28 cellular contexts compared by ENCODE assay signal in genomic region chr2:70565039-70565731, GRCh38. TPM values are rescaled to one million over a fixed set of nuclear protein-coding genes. Genes with fewer than 3 reads are reported as not detected.
DNase-seq lines count a peak whose midpoint lies in the region; ATAC-seq, FAIRE-seq and TF ChIP-seq lines count a peak whose summit lies in the region.
"Had no signal": no experiment of that assay in that cellular context is flagged by ENCODE, and none has a peak within 500 bp of the region (broad histone marks: within the 10 kb centered on the region; RNA-seq: fewer than 3 reads in every experiment).

No MANE protein-coding gene starts in this region.

- H3K27me3 Mint-ChIP-seq in neural progenitor cell (ENCODE audit: insufficient read depth, low read depth), result peaks cover 6% of the 10 kb centered on the region

- FAIRE-seq in HepG2 (lab: Jason Lieb, UNC) (peak; percentile 94), frontal cortex (lab: Jason Lieb, UNC) (peak; percentile 44)

- H3K27ac Mint-ChIP-seq in neural progenitor cell, result peak overlapping the region; percentile 1
- H3K27ac Mint-ChIP-seq: activated CD8-positive, alpha-beta T cell treated with anti-CD3 and anti-CD28 coated beads, Interleukin-2, amount 10 ng/mL, durations not matched to agents 7 days and 5 days; activated naive CD8-positive, alpha-beta T cell treated with anti-CD3 and anti-CD28 coated beads for 36 hours; CD8-positive, alpha-beta memory T cell; effector memory CD8-positive, alpha-beta T cell; memory B cell had no signal

- H3K36me3 Mint-ChIP-seq in neural progenitor cell, result no peaks in the 10 kb centered on the region
- H3K36me3 Mint-ChIP-seq: activated naive CD8-positive, alpha-beta T cell treated with anti-CD3 and anti-CD28 coated beads for 36 hours; memory B cell had no signal

- H4K20me1 ChIP-seq in HepG2 (ENCODE audit: insufficient read depth, low read length), result no peaks in the 10 kb centered on the region
- no peaks in the 10 kb centered on the region for H4K20me1 ChIP-seq in neural progenitor cell (ENCODE audit: low read depth)

- H3K4me1 Mint-ChIP-seq in neural progenitor cell, result peaks cover 12% of the 10 kb centered on the region
- H3K4me1 Mint-ChIP-seq: CD8-positive, alpha-beta memory T cell; memory B cell had no signal

- H3K4me3 ChIP-seq in HepG2 (replicated peaks in 1 of 3; ENCODE audit: insufficient read depth in 1 of 3, low read depth in 2 of 3, low read length in 3 of 3) (peak overlapping the region in 2 of 3 experiments; percentile 2 to 6; a peak in 1 of 6 replicates), right lobe of liver (no peak overlapping the region), neural progenitor cell (peak overlapping the region; percentile 3)
- H3K4me3 ChIP-seq: esophagus squamous epithelium, sigmoid colon, upper lobe of right lung had no signal

- H3K9me3 ChIP-seq in HepG2 (ENCODE audit: low read length) (no peaks in the 10 kb centered on the region), right lobe of liver (no peaks in the 10 kb centered on the region), neural progenitor cell (ENCODE audit: low read depth) (no peaks in the 10 kb centered on the region)
- H3K9me3 ChIP-seq: esophagus squamous epithelium, sigmoid colon, upper lobe of right lung had no signal

- H3K9ac ChIP-seq in HepG2 (ENCODE audit: insufficient read depth, low read depth, low read length), result peak overlapping the region; percentile 60
- H3K9ac ChIP-seq in neural progenitor cell, result no peak overlapping the region

- in situ Hi-C loops in HepG2 (cut with HindIII; ENCODE audit: extremely low pct_ligation_motif_present, low pct_unique_long_range_greater_than_20kb), result no loop called here

- POLR2A ChIA-PET in HepG2 (lab: Yijun Ruan, JAX), result interaction anchor here (1.4 to 2.2 kb wide), 3 partner anchors 8 to 61 kb away, joined by 3 to 13 read pairs (median 10); partner anchors contain the start of gene TGFA

- no peaks in the 10 kb centered on the region for H3K9me3 Mint-ChIP-seq in neural progenitor cell
- H3K9me3 Mint-ChIP-seq: activated naive CD8-positive, alpha-beta T cell treated with anti-CD3 and anti-CD28 coated beads for 36 hours; effector memory CD8-positive, alpha-beta T cell; memory B cell had no signal

- DNase-seq in HepG2 (ENCODE audit: low spot score) (peak; percentile 98), right lobe of liver (no peak), frontal cortex (ENCODE audit: low spot score in 2 of 2) (peak; percentile 30 to 42), neural progenitor cell (ENCODE audit: low spot score) (peak; percentile 65), cortex of kidney (lab: John Stamatoyannopoulos, UW) (no peak)
- DNase-seq in stimulated activated CD4-positive, alpha-beta T cell treated with anti-CD3 and anti-CD28 coated beads, Interleukin-4, amount 100 ng/mL, for 1 hour, result no peak
- DNase-seq: 8988T; activated CD8-positive, alpha-beta T cell treated with anti-CD3 and anti-CD28 coated beads, Interleukin-2, amount 10 ng/mL, durations not matched to agents 7 days and 5 days; activated effector memory CD4-positive, alpha-beta T cell treated with Interleukin-2 at 50 U/mL for 16 hours; activated naive CD8-positive, alpha-beta T cell treated with anti-CD3 and anti-CD28 coated beads for 36 hours; activated T-cell treated with anti-CD3 and anti-CD28 coated beads for 4 hours; AML-193; CD8-positive, alpha-beta memory T cell; DMS79; effector memory CD8-positive, alpha-beta T cell; esophagus squamous epithelium; Kasumi-1; MV-4-11; NCI-H146; NCI-H510A treated with DMSO at 0.1 percent for 48 hours; SIG-M5; sigmoid colon; stimulated activated CD4-positive, alpha-beta T cell treated with anti-CD3 and anti-CD28 coated beads, Interleukin-15, amount 100 ng/mL, for 24 hours; upper lobe of right lung had no signal

- TF ChIP-seq RAD21 in HepG2 (CRISPR knock-in tag; IDR thresholded peaks at IDR 0.05), result peak; percentile 20; the same call in 1 of the 2 replicates

- TF ChIP-seq EP300 in HepG2 (IDR thresholded peaks at IDR 0.05; ENCODE audit: low read depth in 2 of 2, low read length in 2 of 2) (peak; percentile 60 to 81; a peak in 3 of 4 replicates), HepG2 (CRISPR knock-in tag; IDR thresholded peaks at IDR 0.05; ENCODE audit: borderline replicate concordance) (peak; percentile 69; the same call in 1 of the 2 replicates)

- BruUV-seq in HepG2 (replicated peaks; lab: Mats Ljungman, UMichigan), result TSS peak; percentile 72

- no peak overlapping the region for H3K4me3 Mint-ChIP-seq in neural progenitor cell
- H3K4me3 Mint-ChIP-seq: activated CD8-positive, alpha-beta T cell treated with anti-CD3 and anti-CD28 coated beads, Interleukin-2, amount 10 ng/mL, durations not matched to agents 7 days and 5 days; activated naive CD8-positive, alpha-beta T cell treated with anti-CD3 and anti-CD28 coated beads for 36 hours; CD8-positive, alpha-beta memory T cell; effector memory CD8-positive, alpha-beta T cell; memory B cell had no signal

- peak; percentile 100 for ATAC-seq in HepG2
- no peak for ATAC-seq in right lobe of liver
- ATAC-seq in HG03439 (IDR thresholded peaks at IDR 0.05; ENCODE audit: unreplicated experiment), result no peak
- ATAC-seq in GM19328 (IDR thresholded peaks at IDR 0.05; ENCODE audit: unreplicated experiment), result no peak
- ATAC-seq: activated CD8-positive, alpha-beta T cell treated with anti-CD3 and anti-CD28 coated beads, Interleukin-2, amount 10 ng/mL, durations not matched to agents 7 days and 5 days; effector memory CD8-positive, alpha-beta T cell; Panc1; upper lobe of right lung had no signal

- 16% methylated on average over 9 of the region's 9 CpGs for WGBS in HepG2 (ENCODE audit: low lambda C conversion rate)
- 73% methylated on average over 6 of the region's 9 CpGs for WGBS in right lobe of liver (ENCODE audit: insufficient coverage, low coverage, low lambda C conversion rate, missing lambda C conversion rate)

- H3K4me1 ChIP-seq in HepG2 (ENCODE audit: insufficient read depth, low read length) (peaks cover 59% of the 10 kb centered on the region), right lobe of liver (no peaks in the 10 kb centered on the region), neural progenitor cell (peaks cover 24% of the 10 kb centered on the region)
- H3K4me1 ChIP-seq: sigmoid colon, upper lobe of right lung had no signal

- peaks cover 13% of the 10 kb centered on the region for H3F3A ChIP-seq in neural progenitor cell (ENCODE audit: low read depth)

- TF ChIP-seq POLR2A in HepG2 (IDR thresholded peaks at IDR 0.05; ENCODE audit: insufficient read depth in 1 of 2, low read depth in 2 of 2, low read length in 2 of 2), result peak in 1 of 2 experiments; percentile 45; a peak in 1 of 4 replicates
- no peak for TF ChIP-seq POLR2A in right lobe of liver (IDR thresholded peaks at IDR 0.05)

- H3K27me3 ChIP-seq in HepG2 (ENCODE audit: control insufficient read depth in 1 of 2, insufficient read depth in 2 of 2, low read length in 2 of 2) (no peaks in the 10 kb centered on the region), right lobe of liver (no peaks in the 10 kb centered on the region), neural progenitor cell (no peaks in the 10 kb centered on the region)
- H3K27me3 ChIP-seq: upper lobe of right lung had no signal

- no peaks in the 10 kb centered on the region for H3K79me2 ChIP-seq in HepG2 (ENCODE audit: insufficient read depth, low read length)
- no peaks in the 10 kb centered on the region for H3K79me2 ChIP-seq in neural progenitor cell (ENCODE audit: low read depth)

- TF ChIP-seq CTCF in HepG2 (CRISPR knock-in tag; IDR thresholded peaks at IDR 0.05) (peak; percentile 12; the same call in 1 of the 2 replicates), right lobe of liver (IDR thresholded peaks at IDR 0.05) (no peak), neural progenitor cell (IDR thresholded peaks at IDR 0.05) (no peak)

- intact Hi-C loops in HepG2 (cut with micrococcal nuclease; ENCODE audit: unreplicated experiment) (loop anchor here (1.0 kb wide), 1 partner anchor 8 kb away; no protein-coding TSS in a partner anchor), right lobe of liver (cut with DNase I) (no loop called here)

- peak overlapping the region; percentile 54 for H3K4me2 ChIP-seq in HepG2 (ENCODE audit: low read depth, low read length)
- H3K4me2 ChIP-seq in neural progenitor cell, result peak overlapping the region; percentile 68

- H3K27ac ChIP-seq in HepG2 (ENCODE audit: extremely low read length, insufficient read depth, low read length) (peak overlapping the region; percentile 87), right lobe of liver (no peak overlapping the region), neural progenitor cell (peak overlapping the region; percentile 78)
- H3K27ac ChIP-seq: esophagus squamous epithelium, sigmoid colon, upper lobe of right lung had no signal

- H3K36me3 ChIP-seq in HepG2 (replicated peaks in 1 of 2; ENCODE audit: control insufficient read depth in 1 of 2, insufficient read depth in 2 of 2, low read length in 2 of 2) (no peaks in the 10 kb centered on the region), right lobe of liver (no peaks in the 10 kb centered on the region), neural progenitor cell (no peaks in the 10 kb centered on the region)
- H3K36me3 ChIP-seq: esophagus squamous epithelium, sigmoid colon, upper lobe of right lung had no signal

- H2AFZ ChIP-seq in HepG2 (ENCODE audit: low read length), result peak overlapping the region; percentile 24
- H2AFZ ChIP-seq in neural progenitor cell (replicated peaks), result peak overlapping the region; percentile 85

- CTCF ChIA-PET in HepG2 (lab: Yijun Ruan, JAX; ENCODE audit: low intra/inter-chr PET ratio, low total read pairs), result no interaction called here

RNA-seq across cellular contexts. Expression of gene TGFA, which starts 11.6 kb away (rescaled TPM):
- 12.5 and 15.3 TPM in 2 replicates for total RNA-seq in HepG2 (2016; rRNA removed; fragmentation: Illumina TruSeq; extraction: Trizol)
- total RNA-seq in HepG2 (2016; cell fraction: cytosol; rRNA removed; fragmentation: Illumina TruSeq; extraction: Trizol; ENCODE audit: low read depth), result 1.3 and 1.5 TPM in 2 replicates
- 11.9 and 15.9 TPM in 2 replicates for total RNA-seq in HepG2 (2016; cell fraction: insoluble cytoplasmic fraction; rRNA removed; fragmentation: Illumina TruSeq; extraction: Trizol)
- 7.3 and 8.5 TPM in 2 replicates for total RNA-seq in HepG2 (2016; cell fraction: membrane; rRNA removed; fragmentation: Illumina TruSeq; extraction: Trizol)
- 17.0 and 19.4 TPM in 2 replicates for total RNA-seq in HepG2 (2016; cell fraction: nucleus; rRNA removed; fragmentation: Illumina TruSeq; extraction: Trizol)
- polyA plus RNA-seq in HepG2 (2011; rRNA removed), result 6.7 and 7.8 TPM in 2 replicates
- 7.9 and 10.8 TPM in 2 replicates for polyA plus RNA-seq in HepG2 (2011; cell fraction: cytosol; rRNA removed)
- polyA plus RNA-seq in HepG2 (2011; cell fraction: nucleus; rRNA removed), result 9.1 and 10.7 TPM in 2 replicates
- 12.3 and 20.7 TPM in 2 replicates for polyA plus RNA-seq in HepG2 (2012)
- polyA plus RNA-seq in HepG2 (2016; cell fraction: cytosol; fragmentation: Illumina TruSeq; extraction: Trizol; ENCODE audit: low read depth), result 1.3 and 1.4 TPM in 2 replicates
- 9.8 and 11.3 TPM in 2 replicates for polyA plus RNA-seq in HepG2 (2016; cell fraction: insoluble cytoplasmic fraction; fragmentation: Illumina TruSeq; extraction: Trizol; ENCODE audit: low read depth)
- polyA plus RNA-seq in HepG2 (2016; cell fraction: membrane; fragmentation: Illumina TruSeq; extraction: Trizol; ENCODE audit: low read depth), result 4.6 and 4.7 TPM in 2 replicates
- 19.9 and 20.7 TPM in 2 replicates for polyA plus RNA-seq in HepG2 (2016; cell fraction: nucleus; fragmentation: Illumina TruSeq; extraction: Trizol; ENCODE audit: insufficient read depth, low read depth)
- 9.7 and 45.0 TPM in 2 replicates for polyA minus RNA-seq in HepG2 (2011; rRNA and poly(A)+ RNA removed; ENCODE audit: low replicate concordance)
- 14.3 and 16.0 TPM in 2 replicates for polyA minus RNA-seq in HepG2 (2011; cell fraction: cytosol; rRNA and poly(A)+ RNA removed)
- polyA minus RNA-seq in HepG2 (2011; cell fraction: nucleus; rRNA and poly(A)+ RNA removed), result 11.7 and 14.8 TPM in 2 replicates
- total RNA-seq in right lobe of liver, result 1 to 10 TPM; 2.1 to 5.1 (median 4.4) TPM
- 14.3 TPM for total RNA-seq in frontal cortex
- total RNA-seq in neural progenitor cell (ENCODE audit: low replicate concordance), result 0.37 TPM in 1 of 2 replicates, not detected in the other

Comparison
In these comparisons a context has a peak if more than half of its experiments do, and no peak if none do; other contexts are left out.
1. DNase-seq: peak in HepG2 (single experiment), frontal cortex (2 of 2) and neural progenitor cell (single experiment); none in right lobe of liver (0 of 3), stimulated activated CD4-positive, alpha-beta T cell treated with anti-CD3 and anti-CD28 coated beads, Interleukin-4, amount 100 ng/mL, for 1 hour (single experiment) and cortex of kidney (single experiment).
2. H3K27ac ChIP-seq: peak in HepG2 (single experiment) and neural progenitor cell (single experiment); none in right lobe of liver (0 of 3).
3. H3K4me3 ChIP-seq: peak in HepG2 (2 of 3) and neural progenitor cell (single experiment); none in right lobe of liver (0 of 3).